Comparison of ENCODE assay signal across 8 cellular contexts in genomic region chr9:127612993-127613954, GRCh38. TPM values are rescaled to one million over a fixed set of nuclear protein-coding genes. Genes with fewer than 3 reads are reported as not detected.
DNase-seq lines count a peak whose midpoint lies in the region; ATAC-seq, FAIRE-seq and TF ChIP-seq lines count a peak whose summit lies in the region.

No MANE protein-coding gene starts in this region.

- H3K4me1 ChIP-seq in A549 (peaks cover 15% of the 10 kb centered on the region), rectal smooth muscle tissue (ENCODE audit: control insufficient read depth, insufficient read depth, low read length) (peaks cover 3% of the 10 kb centered on the region)

- CTCF ChIA-PET in A549 (lab: Yijun Ruan, JAX) (interaction anchor here (0.7 to 7.1 kb wide), 2 partner anchors 92 to 120 kb away, joined by 3 to 60 read pairs; partner anchors contain the start of gene TOR2A), HEK293T (lab: Yijun Ruan, JAX) (no interaction called here), T-cell (lab: Charles Lee) (interaction anchor here in 1 of 2 donors (0.8 kb wide), 1 partner anchor 103 kb away, joined by 3 read pairs; the partner anchor contains the start of gene TTC16)

- 18% methylated on average over 33 of the region's 44 CpGs for WGBS in A549 (ENCODE audit: missing lambda C conversion rate)

- H3K27me3 Mint-ChIP-seq in T-cell: peaks cover 3 to 18% of the 10 kb centered on the region in 2 donors

- peak overlapping the region; percentile 42 for H3K9ac ChIP-seq in rectal smooth muscle tissue (ENCODE audit: low read length)

- no peaks in the 10 kb centered on the region for H3K36me3 Mint-ChIP-seq in T-cell

- DNase-seq in A549 (ENCODE audit: low read depth in 1 of 2, low spot score in 1 of 2) (peak; percentile 56 to 70), HEK293T (ENCODE audit: extremely low spot score) (peak; percentile 53), T-cell (peak in 25 of 34 experiments; percentile 2 to 49 (median 22)), astrocyte of the cerebellum (ENCODE audit: low read depth) (no peak), hypothalamus (lab: John Stamatoyannopoulos, UW) (peak in 42 of 51 donors; percentile 3 to 76 (median 28)), SKM-1 treated with dmso at 0.1 percent for 144 hours (lab: John Stamatoyannopoulos, UW; ENCODE audit: unreplicated experiment) (no peak), GM12892 (ENCODE audit: insufficient read length) (no peak)

- peak overlapping the region; percentile 78 to 94 (median 82) for H3K4me3 Mint-ChIP-seq in T-cell

- peaks cover 7% of the 10 kb centered on the region for H3K27me3 ChIP-seq in rectal smooth muscle tissue (ENCODE audit: control insufficient read depth, insufficient read depth, low read length)

- peak overlapping the region; percentile 25 to 57 for H3K27ac Mint-ChIP-seq in T-cell

- TF ChIP-seq RAD21 in A549 (conservative IDR thresholded peaks at IDR 0.05 in 1 of 2, IDR thresholded peaks at IDR 0.05 in 1 of 2): no peak

- TF ChIP-seq EP300 in A549 (IDR thresholded peaks at IDR 0.05): no peak

- peak; percentile 51 to 64 for ATAC-seq in A549
- peak in 2 of 4 experiments; percentile 14 for ATAC-seq in T-cell (replicated peaks in 1 of 4)

- H3K9me3 Mint-ChIP-seq in T-cell: no peaks in the 10 kb centered on the region

- H3K4me3 ChIP-seq in A549 (peak overlapping the region; percentile 77), astrocyte of the cerebellum (ENCODE audit: low read depth, low read length) (peak overlapping the region; percentile 70), rectal smooth muscle tissue (ENCODE audit: low read length) (peak overlapping the region; percentile 78)

- TF ChIP-seq CTCF in A549 (IDR thresholded peaks at IDR 0.05): no peak
- no peak for TF ChIP-seq CTCF in astrocyte of the cerebellum (IDR thresholded peaks at IDR 0.05; ENCODE audit: low read depth, low read length, missing control alignments)

- FAIRE-seq in A549 (lab: Jason Lieb, UNC) (no peak), GM12892 (lab: Jason Lieb, UNC) (no peak)

- H3K27ac ChIP-seq in A549: peak overlapping the region; percentile 73 to 96
- H3K27ac ChIP-seq in rectal smooth muscle tissue (ENCODE audit: low read depth, low read length): peak overlapping the region; percentile 26

- H3K9me3 ChIP-seq in A549: no peaks in the 10 kb centered on the region

- peaks cover 24 to 34% (median 27%) of the 10 kb centered on the region in 3 donors for H3K4me1 Mint-ChIP-seq in T-cell

- H3K36me3 ChIP-seq in rectal smooth muscle tissue (ENCODE audit: control insufficient read depth, insufficient read depth, low read length): no peaks in the 10 kb centered on the region

- TF ChIP-seq POLR2A in A549 (IDR thresholded peaks at IDR 0.05; ENCODE audit: low read length) (peak; percentile 9; the same call in 1 of the 2 replicates), GM12892 (IDR thresholded peaks at IDR 0.05; ENCODE audit: low read depth, low read length) (no peak)

- in situ Hi-C loops in astrocyte of the cerebellum (cut with HindIII; ENCODE audit: low sequenced_read_pairs): no loop called here

- H3K4me2 ChIP-seq in A549: peak overlapping the region; percentile 91

- POLR2A ChIA-PET in A549 (lab: Yijun Ruan, JAX): interaction anchor here (0.6 to 1.7 kb wide), 5 partner anchors 14 to 256 kb away, joined by 3 to 4 read pairs (median 3); partner anchors contain the start of gene TOR2A
- POLR2A ChIA-PET in HEK293T (lab: Yijun Ruan, JAX): interaction anchor here (0.9 kb wide), 1 partner anchor 172 kb away, joined by 3 read pairs; the partner anchor contains the start of gene CDK9
- POLR2A ChIA-PET in T-cell (lab: Charles Lee): interaction anchor here in 1 of 2 donors (0.6 kb wide), 1 partner anchor 304 kb away, joined by 3 read pairs; the partner anchor contains the start of gene ST6GALNAC4

TF ChIP-seq in A549, 52 proteins besides CTCF, POLR2A, EP300 and RAD21:
- no peak for TF ChIP-seq KDM1A (IDR thresholded peaks at IDR 0.05; ENCODE audit: low read depth)
- TF ChIP-seq ELK1 (IDR thresholded peaks at IDR 0.05; ENCODE audit: low read depth, low read length): no peak
- no peak for TF ChIP-seq HMGXB4 (CRISPR knock-in tag; IDR thresholded peaks at IDR 0.05; ENCODE audit: borderline replicate concordance)
- no peak for TF ChIP-seq RCOR1 (IDR thresholded peaks at IDR 0.05; ENCODE audit: low read depth, low read length)
- TF ChIP-seq MAX (IDR thresholded peaks at IDR 0.05): no peak; the same call in 1 of the 2 replicates
- no peak for TF ChIP-seq CHD4 (IDR thresholded peaks at IDR 0.05; ENCODE audit: borderline replicate concordance)
- no peak for TF ChIP-seq SMC3 (IDR thresholded peaks at IDR 0.05)

TF ChIP-seq in HEK293T, 16 proteins besides CTCF, POLR2A, EP300 and RAD21:
- TF ChIP-seq SP1 (IDR thresholded peaks at IDR 0.05) (no peak), ARNT (IDR thresholded peaks at IDR 0.05) (no peak)
TF ChIP-seq in HEK293T: peak in this region for 0.

RNA-seq across cellular contexts. Expression of gene STXBP1, which starts 1.2 kb away (rescaled TPM):
- polyA plus RNA-seq in A549 (2011; rRNA removed) (13.3 and 20.4 TPM in 2 replicates), A549 (2017; fragmentation: RNase III; extraction: RNeasy Plus Mini Kit Qiagen cat#74134 plus additional on column Dnase treatment) (16.1 to 22.6 TPM (median 19.8 TPM) in 3 replicates)
- polyA plus RNA-seq in A549 (2012; cell fraction: cytosol; rRNA removed): 12.7 and 14.5 TPM in 2 replicates
- polyA plus RNA-seq in A549 (2012; cell fraction: nucleus; rRNA removed): 16.5 and 22.0 TPM in 2 replicates
- polyA minus RNA-seq in A549 (2011; rRNA and poly(A)+ RNA removed): 22.3 and 22.9 TPM in 2 replicates
- total RNA-seq in T-cell: 10 to 100 TPM in 4 of 5 donors, 1 to 10 TPM in 1; 3.8 to 18.2 (median 17.3) TPM
- 1.8 TPM for polyA plus RNA-seq in GM12892 (2012; ENCODE audit: missing spikeins)

Comparison
In these comparisons a context has a peak if more than half of its experiments do, and no peak if none do; other contexts are left out.
1. DNase-seq: peak in A549 (2 of 2), HEK293T (single experiment), T-cell (25 of 34) and hypothalamus (42 of 51); none in astrocyte of the cerebellum (single experiment), SKM-1 treated with dmso at 0.1 percent for 144 hours (single experiment) and GM12892 (single experiment).
2. Peak in every context shown above with its lines, with median percentiles within 50 percentile points of each other: H3K4me3 ChIP-seq.